In genomic region chr3:150411971-150412370, GRCh38 we compare ENCODE assay signal across 8 cellular contexts. TPM values are rescaled to one million over a fixed set of nuclear protein-coding genes. Genes with fewer than 3 reads are reported as not detected.
DNase-seq lines count a peak whose midpoint lies in the region; ATAC-seq and TF ChIP-seq lines count a peak whose summit lies in the region.

No MANE protein-coding gene starts in this region.

- WGBS in psoas muscle, 3 donors: 22 to 32% (median 28%) methylated on average over 2 of the region's 2 CpGs

- intact Hi-C loops in psoas muscle (cut with DNase I): loop anchor here (2.0 to 5.0 kb wide), 5 partner anchors 40 to 133 kb away; no protein-coding TSS in a partner anchor

- H3K9me3 ChIP-seq in Peyer's patch (no peaks in the 10 kb centered on the region), psoas muscle (no peaks in the 10 kb centered on the region)

- H3K36me3 ChIP-seq in GM06990 (ENCODE audit: control insufficient read depth, insufficient read depth, low read length) (no peaks in the 10 kb centered on the region; the same call in 1 of the 2 replicates), Peyer's patch (no peaks in the 10 kb centered on the region), psoas muscle (ENCODE audit: insufficient read depth in 1 of 2, low read depth in 1 of 2) (no peaks in the 10 kb centered on the region)

- H3K4me3 ChIP-seq in GM06990 (replicated peaks; ENCODE audit: low read depth, low read length) (peak overlapping the region; percentile 97), Peyer's patch (peak overlapping the region; percentile 1 to 87 (median 82)), epithelial cell of esophagus (ENCODE audit: low read length) (peak overlapping the region; percentile 90), psoas muscle (peak overlapping the region; percentile 88)

- no peak overlapping the region for H3K27ac ChIP-seq in Peyer's patch
- peak overlapping the region; percentile 99 for H3K27ac ChIP-seq in psoas muscle

- H3K27me3 ChIP-seq in GM06990 (replicated peaks; ENCODE audit: control insufficient read depth, insufficient read depth, low read length) (no peaks in the 10 kb centered on the region), Peyer's patch (no peaks in the 10 kb centered on the region), psoas muscle (ENCODE audit: insufficient read depth in 3 of 3, low read length in 2 of 3) (no peaks in the 10 kb centered on the region)

- no peak for ATAC-seq in psoas muscle
- no peak for ATAC-seq in HG02870 (IDR thresholded peaks at IDR 0.05; ENCODE audit: unreplicated experiment)
- ATAC-seq in HG03457 (IDR thresholded peaks at IDR 0.05; ENCODE audit: unreplicated experiment): no peak

- no peak for TF ChIP-seq POLR2A in Peyer's patch (IDR thresholded peaks at IDR 0.05)

- no peak for DNase-seq in GM06990 (ENCODE audit: extremely low read depth, insufficient read length)
- DNase-seq in Peyer's patch: no peak
- DNase-seq in epithelial cell of esophagus (ENCODE audit: low read depth): no peak
- DNase-seq in psoas muscle: no peak
- DNase-seq in superior temporal gyrus (ENCODE audit: extremely low spot score): no peak
- no peak for DNase-seq in kidney glomerular epithelial cell (lab: John Stamatoyannopoulos, UW)

- H3K4me1 ChIP-seq in Peyer's patch: peaks cover 0 to 30% (median 7%) of the 10 kb centered on the region in 4 donors
- peaks cover 50% of the 10 kb centered on the region for H3K4me1 ChIP-seq in psoas muscle

- TF ChIP-seq CTCF in GM06990 (IDR thresholded peaks at IDR 0.05; ENCODE audit: insufficient read depth, low read length, poor library complexity, severe bottlenecking) (no peak), Peyer's patch (IDR thresholded peaks at IDR 0.05) (no peak), epithelial cell of esophagus (IDR thresholded peaks at IDR 0.05; ENCODE audit: insufficient read depth, low read depth, low read length, missing control alignments) (no peak), psoas muscle (IDR thresholded peaks at IDR 0.05) (no peak)

RNA-seq across cellular contexts. Expression of gene TSC22D2, which starts 3.9 kb away (rescaled TPM):
- total RNA-seq in Peyer's patch: 10 to 100 TPM; 19.0 to 35.2 (median 22.2) TPM
- 10 to 100 TPM; 29.7 to 63.6 (median 36.2) TPM for total RNA-seq in psoas muscle
- polyA plus RNA-seq in psoas muscle: 10 to 100 TPM; 10.4 to 22.8 (median 19.3) TPM
